In the genomic region with DNA sequence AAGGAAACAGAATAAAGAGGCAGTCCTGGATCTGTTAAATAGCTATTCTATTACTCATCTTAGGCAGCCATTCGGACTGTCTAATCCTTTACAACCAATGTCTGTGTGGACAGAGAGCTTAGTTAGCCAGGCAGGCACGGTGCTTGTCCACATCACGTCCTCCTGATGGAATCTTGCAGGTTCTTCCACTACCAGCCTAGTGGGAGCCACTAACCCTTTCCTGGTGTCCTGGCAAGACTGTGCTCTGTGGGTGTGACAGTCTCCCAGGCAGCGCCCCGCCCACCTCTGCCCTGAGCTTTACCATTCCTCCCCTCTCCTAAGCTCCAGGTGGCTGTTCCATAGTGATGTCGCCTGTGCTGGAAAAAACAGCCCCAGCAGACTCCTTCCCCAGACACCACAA, we compare ENCODE assay signal across 10 cellular contexts.
A peak's percentile ranks its signal among the peaks of the same experiment; 100 is the strongest.
DNase-seq lines count a peak whose midpoint lies in the region; ATAC-seq, FAIRE-seq and TF ChIP-seq lines count a peak whose summit lies in the region.
"Had no signal": no experiment of that assay in that cellular context is flagged by ENCODE, and none has a peak within 500 bp of the region (broad histone marks: within the 10 kb centered on the region; RNA-seq: fewer than 3 reads in every experiment).

No MANE protein-coding gene starts in this region.

- peak overlapping the region in 1 of 4 donors; percentile 39 for H3K27ac ChIP-seq in gastroesophageal sphincter

- H3K9me3 Mint-ChIP-seq in T-helper 1 cell treated with Interleukin-12 subunit alpha and Interleukin-12 subunit beta and Interleukin-4 antibody, amounts not matched to agents 30 μg/mL and 1 μg/mL, for 36 hours, result no peaks in the 10 kb centered on the region
- no peaks in the 10 kb centered on the region for H3K9me3 Mint-ChIP-seq in stimulated activated effector memory CD8-positive, alpha-beta T cell treated with anti-CD3 and anti-CD28 coated beads, Interleukin-12 subunit alpha, Interleukin-12 subunit beta, amount 100 ng/mL, for 72 hours

- H3K27me3 ChIP-seq in gastroesophageal sphincter, result no peaks in the 10 kb centered on the region
- H3K27me3 ChIP-seq: ascending aorta had no signal

- H3K4me1 Mint-ChIP-seq in T-helper 1 cell treated with Interleukin-12 subunit alpha and Interleukin-12 subunit beta and Interleukin-4 antibody, amounts not matched to agents 30 μg/mL and 1 μg/mL, for 36 hours (ENCODE audit: low read depth), result peaks cover 31% of the 10 kb centered on the region
- H3K4me1 Mint-ChIP-seq in stimulated activated effector memory CD8-positive, alpha-beta T cell treated with anti-CD3 and anti-CD28 coated beads, Interleukin-12 subunit alpha, Interleukin-12 subunit beta, amount 100 ng/mL, for 72 hours, result peaks cover 52% of the 10 kb centered on the region

- H3K36me3 ChIP-seq in gastroesophageal sphincter, result no peaks in the 10 kb centered on the region
- H3K36me3 ChIP-seq: ascending aorta had no signal

- no peak for TF ChIP-seq POLR2A in gastroesophageal sphincter (IDR thresholded peaks at IDR 0.05)

- no peak overlapping the region for H3K4me3 ChIP-seq in gastroesophageal sphincter
- H3K4me3 ChIP-seq: ascending aorta had no signal

- TF ChIP-seq EP300 in gastroesophageal sphincter (IDR thresholded peaks at IDR 0.05), result no peak

- DNase-seq in T-helper 1 cell (no peak), RCC 7860 (ENCODE audit: low spot score) (peak; percentile 89)
- no peak for DNase-seq in stimulated activated effector memory CD8-positive, alpha-beta T cell treated with anti-CD3 and anti-CD28 coated beads, Interleukin-12 subunit alpha, Interleukin-12 subunit beta, amount 100 ng/mL, for 72 hours (ENCODE audit: low spot score in 2 of 2)
- DNase-seq: NCI-H524 had no signal

- ATAC-seq in esophagus mucosa, result peak; percentile 85
- ATAC-seq in stimulated activated effector memory CD8-positive, alpha-beta T cell treated with anti-CD3 and anti-CD28 coated beads, Interleukin-12 subunit alpha, Interleukin-12 subunit beta, amount 100 ng/mL, for 72 hours, result peak; percentile 1
- no peak for ATAC-seq in gastroesophageal sphincter
- ATAC-seq in GM19467 (IDR thresholded peaks at IDR 0.05; ENCODE audit: unreplicated experiment), result no peak
- ATAC-seq in GM19351 (IDR thresholded peaks at IDR 0.05; ENCODE audit: unreplicated experiment), result no peak

- no peak for FAIRE-seq in RCC 7860 (lab: Jason Lieb, UNC)

- peak overlapping the region; percentile 81 for H3K27ac Mint-ChIP-seq in T-helper 1 cell treated with Interleukin-12 subunit alpha and Interleukin-12 subunit beta and Interleukin-4 antibody, amounts not matched to agents 30 μg/mL and 1 μg/mL, for 36 hours
- peak overlapping the region; percentile 70 for H3K27ac Mint-ChIP-seq in stimulated activated effector memory CD8-positive, alpha-beta T cell treated with anti-CD3 and anti-CD28 coated beads, Interleukin-12 subunit alpha, Interleukin-12 subunit beta, amount 100 ng/mL, for 72 hours

- 77 to 100% methylated on average over 1 to 4 of the region's 6 CpGs for WGBS in gastroesophageal sphincter (ENCODE audit: low coverage in 1 of 2), 2 donors

- TF ChIP-seq CTCF in gastroesophageal sphincter (IDR thresholded peaks at IDR 0.05), result no peak

- H3K9me3 ChIP-seq in gastroesophageal sphincter, result no peaks in the 10 kb centered on the region
- H3K9me3 ChIP-seq: ascending aorta had no signal

- H3K4me3 Mint-ChIP-seq in T-helper 1 cell treated with Interleukin-12 subunit alpha and Interleukin-12 subunit beta and Interleukin-4 antibody, amounts not matched to agents 30 μg/mL and 1 μg/mL, for 36 hours, result no peak overlapping the region
- H3K4me3 Mint-ChIP-seq in stimulated activated effector memory CD8-positive, alpha-beta T cell treated with anti-CD3 and anti-CD28 coated beads, Interleukin-12 subunit alpha, Interleukin-12 subunit beta, amount 100 ng/mL, for 72 hours, result peak overlapping the region; percentile 11

- no peaks in the 10 kb centered on the region for H3K27me3 Mint-ChIP-seq in T-helper 1 cell treated with Interleukin-12 subunit alpha and Interleukin-12 subunit beta and Interleukin-4 antibody, amounts not matched to agents 30 μg/mL and 1 μg/mL, for 36 hours (ENCODE audit: low read depth)

- peaks cover 0 to 63% (median 4%) of the 10 kb centered on the region in 3 donors for H3K4me1 ChIP-seq in gastroesophageal sphincter

- peaks cover 1% of the 10 kb centered on the region for H3K36me3 Mint-ChIP-seq in T-helper 1 cell treated with Interleukin-12 subunit alpha and Interleukin-12 subunit beta and Interleukin-4 antibody, amounts not matched to agents 30 μg/mL and 1 μg/mL, for 36 hours (ENCODE audit: low read depth)
- peaks cover 12% of the 10 kb centered on the region for H3K36me3 Mint-ChIP-seq in stimulated activated effector memory CD8-positive, alpha-beta T cell treated with anti-CD3 and anti-CD28 coated beads, Interleukin-12 subunit alpha, Interleukin-12 subunit beta, amount 100 ng/mL, for 72 hours

Comparison
In these comparisons a context has a peak if more than half of its experiments do, and no peak if none do; other contexts are left out.
1. ATAC-seq: peak in esophagus mucosa (single experiment) and stimulated activated effector memory CD8-positive, alpha-beta T cell treated with anti-CD3 and anti-CD28 coated beads, Interleukin-12 subunit alpha, Interleukin-12 subunit beta, amount 100 ng/mL, for 72 hours (single experiment); none in gastroesophageal sphincter (single experiment), GM19467 (single experiment) and GM19351 (single experiment).